In genomic region chr1:79422726-79423125, GRCh38 we compare ENCODE assay signal across 21 cellular contexts.
"Had no signal": no experiment of that assay in that cellular context is flagged by ENCODE, and none has a peak within 500 bp of the region (broad histone marks: within the 10 kb centered on the region; RNA-seq: fewer than 3 reads in every experiment).

No MANE protein-coding gene starts in this region.

- H3K36me3 ChIP-seq: gastrocnemius medialis, left lung, lower lobe of right lung, spleen, suprapubic skin, tibial nerve had no signal

- H3K4me3 ChIP-seq: gastrocnemius medialis, left lung, lower lobe of right lung, spleen, suprapubic skin, tibial nerve had no signal

- FAIRE-seq: bronchial epithelial cell, islet of Langerhans had no signal

- H3K27ac ChIP-seq: gastrocnemius medialis, left lung, lower lobe of right lung, spleen, suprapubic skin, tibial nerve, VCaP had no signal

- DNase-seq: activated CD4-positive, alpha-beta T cell treated with anti-CD3 and anti-CD28 coated beads for 4 hours; activated CD4-positive, alpha-beta T cell treated with anti-CD3 and anti-CD28 coated beads, Interleukin-2, amount 50 U/mL, for 4 hours; activated naive CD4-positive, alpha-beta T cell treated with Interleukin-2 at 50 U/mL for 16 hours; activated T-cell treated with anti-CD3 and anti-CD28 coated beads for 4 hours; activated T-cell treated with anti-CD3 and anti-CD28 coated beads, Interleukin-2, amount 50 U/mL, for 72 hours; anterior cingulate cortex; effector CD4-positive, alpha-beta T cell; gastrocnemius medialis; glutamatergic neuron; left lung; lower lobe of right lung; mesenchymal stem cell; natural killer cell; right cardiac atrium; spleen; stimulated activated naive CD4-positive, alpha-beta T cell had no signal

- H3K27me3 ChIP-seq: gastrocnemius medialis, left lung, spleen, suprapubic skin, tibial nerve had no signal

- H3K9me3 ChIP-seq: gastrocnemius medialis, lower lobe of right lung, suprapubic skin, tibial nerve had no signal

- H3K4me1 ChIP-seq: gastrocnemius medialis, left lung, lower lobe of right lung, spleen, suprapubic skin, tibial nerve had no signal
